In the genomic region with DNA sequence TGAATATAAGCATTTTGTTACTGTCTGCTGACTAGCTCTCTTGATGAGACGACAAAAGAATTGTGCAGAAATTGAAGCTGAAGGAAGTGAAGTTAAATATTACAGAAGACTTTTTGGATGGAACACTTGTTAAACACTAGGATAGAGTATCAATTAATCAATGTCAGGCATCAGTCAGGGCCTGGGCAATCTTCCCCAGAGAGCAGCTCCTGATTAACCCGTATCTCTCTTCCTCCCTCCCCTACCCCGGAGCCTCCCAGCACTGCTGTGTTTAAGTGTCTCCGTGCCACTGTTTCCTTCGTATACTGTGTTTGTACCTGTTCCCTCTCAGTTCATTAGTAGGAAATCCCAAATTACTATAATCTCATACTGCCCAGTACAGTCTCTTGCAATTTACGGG, we compare ENCODE assay signal across 23 cellular contexts.
"Had no signal": no experiment of that assay in that cellular context is flagged by ENCODE, and none has a peak within 500 bp of the region (broad histone marks: within the 10 kb centered on the region; RNA-seq: fewer than 3 reads in every experiment).

No MANE protein-coding gene starts in this region.

- H3K4me1 Mint-ChIP-seq: activated CD4-positive, alpha-beta T cell treated with anti-CD3 and anti-CD28 coated beads for 36 hours; natural killer cell; stimulated activated effector memory CD8-positive, alpha-beta T cell treated with anti-CD3 and anti-CD28 coated beads, Interleukin-12 subunit alpha, Interleukin-12 subunit beta, amount 100 ng/mL, for 72 hours had no signal

- H3K36me3 ChIP-seq: brain microvascular endothelial cell, heart right ventricle, left ventricle myocardium inferior, thoracic aorta had no signal

- H3K36me3 Mint-ChIP-seq: activated naive CD8-positive, alpha-beta T cell; natural killer cell; stimulated activated effector memory CD8-positive, alpha-beta T cell treated with anti-CD3 and anti-CD28 coated beads, Interleukin-12 subunit alpha, Interleukin-12 subunit beta, amount 100 ng/mL, for 72 hours had no signal

- H3K4me3 ChIP-seq: heart right ventricle, left ventricle myocardium inferior, lung, thoracic aorta had no signal

- H3K9me3 Mint-ChIP-seq: activated T-cell treated with anti-CD3 and anti-CD28 coated beads, Interleukin-2, amount 50 U/mL, for 72 hours; stimulated activated effector memory CD8-positive, alpha-beta T cell treated with anti-CD3 and anti-CD28 coated beads, Interleukin-12 subunit alpha, Interleukin-12 subunit beta, amount 100 ng/mL, for 72 hours; stimulated activated naive CD8-positive, alpha-beta T cell treated with anti-CD3 and anti-CD28 coated beads, Interleukin-15, Interleukin-2, amounts not matched to agents 100 ng/mL and 50 ng/mL, for 24 hours had no signal

- H3K4me3 Mint-ChIP-seq: activated CD4-positive, alpha-beta T cell treated with anti-CD3 and anti-CD28 coated beads for 36 hours; activated naive CD8-positive, alpha-beta T cell; activated T-cell treated with anti-CD3 and anti-CD28 coated beads, Interleukin-2, amount 50 U/mL, for 72 hours; effector memory CD8-positive, alpha-beta T cell; natural killer cell; stimulated activated effector memory CD8-positive, alpha-beta T cell treated with anti-CD3 and anti-CD28 coated beads, Interleukin-12 subunit alpha, Interleukin-12 subunit beta, amount 100 ng/mL, for 72 hours; stimulated activated naive CD8-positive, alpha-beta T cell treated with anti-CD3 and anti-CD28 coated beads, Interleukin-15, Interleukin-2, amounts not matched to agents 100 ng/mL and 50 ng/mL, for 24 hours had no signal

- H3K27me3 Mint-ChIP-seq: activated CD4-positive, alpha-beta T cell treated with anti-CD3 and anti-CD28 coated beads for 36 hours; activated naive CD8-positive, alpha-beta T cell; effector memory CD8-positive, alpha-beta T cell; stimulated activated naive CD8-positive, alpha-beta T cell treated with anti-CD3 and anti-CD28 coated beads, Interleukin-15, Interleukin-2, amounts not matched to agents 100 ng/mL and 50 ng/mL, for 24 hours had no signal

- DNase-seq: activated CD4-positive, alpha-beta T cell treated with anti-CD3 and anti-CD28 coated beads for 36 hours; activated CD4-positive, alpha-beta T cell treated with anti-CD3 and anti-CD28 coated beads, Interleukin-2, amount 50 U/mL, for 4 hours; activated CD4-positive, CD25-positive, alpha-beta regulatory T cell; activated naive CD4-positive, alpha-beta T cell; activated T-cell treated with anti-CD3 and anti-CD28 coated beads for 4 hours; activated T-cell treated with anti-CD3 and anti-CD28 coated beads, Interleukin-2, amount 50 U/mL, for 72 hours; anterior cingulate cortex; brain microvascular endothelial cell; cortex of kidney; effector memory CD8-positive, alpha-beta T cell; heart right ventricle; left ventricle myocardium inferior; mesendoderm; natural killer cell; small intestine; stimulated activated CD4-positive, alpha-beta T cell treated with anti-CD3 and anti-CD28 coated beads, Interleukin-4, amount 100 ng/mL, for 24 hours; trophoblast cell had no signal

- ATAC-seq: activated CD4-positive, alpha-beta T cell treated with anti-CD3 and anti-CD28 coated beads for 36 hours; activated T-cell treated with anti-CD3 and anti-CD28 coated beads, Interleukin-2, amount 50 U/mL, for 72 hours; effector memory CD8-positive, alpha-beta T cell; heart right ventricle; natural killer cell; sciatic nerve; stimulated activated effector memory CD8-positive, alpha-beta T cell treated with anti-CD3 and anti-CD28 coated beads, Interleukin-12 subunit alpha, Interleukin-12 subunit beta, amount 100 ng/mL, for 72 hours had no signal

- H3K27me3 ChIP-seq: brain microvascular endothelial cell, heart right ventricle had no signal

- H3K27ac Mint-ChIP-seq: activated CD4-positive, alpha-beta T cell treated with anti-CD3 and anti-CD28 coated beads for 36 hours; activated naive CD8-positive, alpha-beta T cell; activated T-cell treated with anti-CD3 and anti-CD28 coated beads, Interleukin-2, amount 50 U/mL, for 72 hours; effector memory CD8-positive, alpha-beta T cell; natural killer cell; stimulated activated effector memory CD8-positive, alpha-beta T cell treated with anti-CD3 and anti-CD28 coated beads, Interleukin-12 subunit alpha, Interleukin-12 subunit beta, amount 100 ng/mL, for 72 hours; stimulated activated naive CD8-positive, alpha-beta T cell treated with anti-CD3 and anti-CD28 coated beads, Interleukin-15, Interleukin-2, amounts not matched to agents 100 ng/mL and 50 ng/mL, for 24 hours had no signal

- H3K4me1 ChIP-seq: heart right ventricle, left ventricle myocardium inferior had no signal

- H3K27ac ChIP-seq: brain microvascular endothelial cell, heart right ventricle, left ventricle myocardium inferior, thoracic aorta had no signal

- H3K9me3 ChIP-seq: heart right ventricle, left ventricle myocardium inferior, thoracic aorta had no signal
